In the genomic region with DNA sequence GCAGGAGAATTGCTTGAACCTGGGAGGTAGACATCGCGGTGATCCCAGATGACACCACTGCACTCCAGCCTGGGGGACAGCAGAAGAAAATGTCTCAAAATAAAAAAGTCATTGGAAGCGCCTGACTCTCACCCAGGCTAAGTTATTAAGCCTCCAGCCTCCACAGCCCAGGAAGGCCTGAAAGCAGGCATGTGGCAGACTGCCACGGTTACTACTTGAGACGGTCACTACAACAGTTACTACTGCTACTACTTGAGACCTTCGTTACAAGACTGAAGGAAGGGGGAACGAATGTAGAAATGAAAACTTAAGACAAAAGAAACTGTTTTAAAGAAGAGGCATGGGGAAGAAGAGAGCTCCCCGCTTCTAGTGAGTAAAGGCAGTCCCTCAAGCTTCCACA, we compare ENCODE assay signal across 31 cellular contexts. TPM values are rescaled to one million over a fixed set of nuclear protein-coding genes. Genes with fewer than 3 reads are reported as not detected.
"Had no signal": no experiment of that assay in that cellular context is flagged by ENCODE, and none has a peak within 500 bp of the region (broad histone marks: within the 10 kb centered on the region; RNA-seq: fewer than 3 reads in every experiment).

No MANE protein-coding gene starts in this region.

- H3K27ac ChIP-seq: cardiac muscle cell, gastrocnemius medialis, stomach, suprapubic skin, transverse colon, uterus had no signal

- ATAC-seq: gastrocnemius medialis; sciatic nerve; stimulated activated effector memory CD8-positive, alpha-beta T cell treated with anti-CD3 and anti-CD28 coated beads, Interleukin-12 subunit alpha, Interleukin-12 subunit beta, amount 100 ng/mL, for 72 hours; T-helper 17 cell had no signal

- H3K27me3 ChIP-seq: cardiac muscle cell, suprapubic skin, transverse colon, uterus had no signal

- DNase-seq: activated CD4-positive, alpha-beta T cell treated with anti-CD3 and anti-CD28 coated beads for 4 hours; activated CD4-positive, alpha-beta T cell treated with anti-CD3 and anti-CD28 coated beads, Interleukin-2, amount 50 U/mL, for 48 hours; activated CD4-positive, CD25-positive, alpha-beta regulatory T cell; activated CD8-positive, alpha-beta memory T cell treated with anti-CD3 and anti-CD28 coated beads, Interleukin-2, amount 50 U/mL, for 48 hours; activated naive CD4-positive, alpha-beta T cell treated with anti-CD3 and anti-CD28 coated beads for 36 hours; activated naive CD8-positive, alpha-beta T cell treated with anti-CD3 and anti-CD28 coated beads, Interleukin-2, amount 10 ng/mL, durations not matched to agents 7 days and 5 days; activated T-cell treated with anti-CD3 and anti-CD28 coated beads, Interleukin-2, amount 50 U/mL, for 48 hours; amygdala; cortex of kidney; gastrocnemius medialis; head of caudate nucleus; hypothalamus; nephron progenitor cell; small intestine; stimulated activated CD4-positive, alpha-beta T cell treated with anti-CD3 and anti-CD28 coated beads, Interleukin-2, amount 100 ng/mL, for 24 hours; stomach; T-helper 17 cell; transverse colon; uterus had no signal

- H3K9me3 ChIP-seq: gastrocnemius medialis, stomach, suprapubic skin, transverse colon, uterus had no signal

- H3K36me3 ChIP-seq: cardiac muscle cell, gastrocnemius medialis, stomach, suprapubic skin, transverse colon, uterus had no signal

- H3K4me1 ChIP-seq: gastrocnemius medialis, uterus had no signal

- H3K4me3 ChIP-seq: cardiac muscle cell, gastrocnemius medialis, stomach, suprapubic skin, transverse colon, uterus had no signal

RNA-seq across cellular contexts. Expression of gene PRR22, which starts 9.6 kb away (rescaled TPM):
- total RNA-seq: epithelial cell of proximal tubule had no signal

RNA-seq across cellular contexts. Expression of gene NRTN, which starts 29.9 kb away (rescaled TPM):
- total RNA-seq: cerebellum, gastrocnemius medialis, sciatic nerve had no signal

RNA-seq across cellular contexts. Expression of gene CATSPERD, which starts 54.5 kb away (rescaled TPM):
- total RNA-seq: activated CD8-positive, alpha-beta memory T cell treated with anti-CD3 and anti-CD28 coated beads for 36 hours; activated naive CD4-positive, alpha-beta T cell treated with anti-CD3 and anti-CD28 coated beads for 36 hours; activated naive CD8-positive, alpha-beta T cell treated with anti-CD3 and anti-CD28 coated beads, Interleukin-2, amount 10 ng/mL, durations not matched to agents 7 days and 5 days; cardiac muscle cell; epithelial cell of proximal tubule; fibroblast of lung; gastrocnemius medialis; liver; mononuclear cell; posterior vena cava; renal cortical epithelial cell; sciatic nerve; stomach; T-helper 17 cell; transverse colon; uterus had no signal
- polyA plus RNA-seq: cardiac muscle cell, fibroblast of lung, liver, small intestine, stomach had no signal
